11 cellular contexts compared by ENCODE assay signal in genomic region chr6:110487968-110488381, GRCh38. TPM values are rescaled to one million over a fixed set of nuclear protein-coding genes. Genes with fewer than 3 reads are reported as not detected.
A peak's percentile ranks its signal among the peaks of the same experiment; 100 is the strongest.
DNase-seq lines count a peak whose midpoint lies in the region; ATAC-seq, FAIRE-seq and TF ChIP-seq lines count a peak whose summit lies in the region.
"Not testable (repeated sequence)": the region's sequence is repeated elsewhere in the genome, so short reads cannot be mapped to it uniquely, and the experiment has no call there.
"Had no signal": no experiment of that assay in that cellular context is flagged by ENCODE, and none has a peak within 500 bp of the region (broad histone marks: within the 10 kb centered on the region; RNA-seq: fewer than 3 reads in every experiment).

No MANE protein-coding gene starts in this region.

- H3K79me2 ChIP-seq in PC-3 (ENCODE audit: low read length): not testable (repeated sequence)

- H3K9me3 ChIP-seq in PC-3 (ENCODE audit: low read length): not testable (repeated sequence)

- intact Hi-C loops in PC-3 (cut with micrococcal nuclease): not testable (repeated sequence)

- H3K27ac ChIP-seq in PC-3 (ENCODE audit: low read length): not testable (repeated sequence)

- not testable (repeated sequence) for H3K36me3 Mint-ChIP-seq in activated CD8-positive, alpha-beta memory T cell treated with anti-CD3 and anti-CD28 coated beads, Interleukin-2, amount 10 ng/mL, durations not matched to agents 7 days and 5 days

- not testable (repeated sequence) for H3K27me3 ChIP-seq in PC-3 (ENCODE audit: low read length); bronchial epithelial cell (ENCODE audit: control insufficient read depth, insufficient read depth, low read length)

- FAIRE-seq in bronchial epithelial cell (lab: Jason Lieb, UNC): not testable (repeated sequence)

- H3K4me1 ChIP-seq in PC-3 (ENCODE audit: insufficient read depth, low read length): peaks cover 32% of the 10 kb centered on the region

- not testable (repeated sequence) for H3K9me3 Mint-ChIP-seq in activated CD8-positive, alpha-beta memory T cell treated with anti-CD3 and anti-CD28 coated beads, Interleukin-2, amount 10 ng/mL, durations not matched to agents 7 days and 5 days (ENCODE audit: low read depth)

- H4K20me1 ChIP-seq in PC-3 (ENCODE audit: low read length): not testable (repeated sequence)

- CTCF ChIA-PET in PC-3 (lab: Charles Lee): interaction anchor here (0.6 kb wide), 1 partner anchor 54 kb away, joined by 3 read pairs; no protein-coding TSS in a partner anchor
- CTCF ChIA-PET in activated CD8-positive, alpha-beta memory T cell treated with anti-CD3 and anti-CD28 coated beads, Interleukin-2, amount 10 ng/mL, durations not matched to agents 7 days and 5 days (lab: Charles Lee): not testable (repeated sequence)

- not testable (repeated sequence) for H3K4me3 ChIP-seq in PC-3 (ENCODE audit: low read length); bronchial epithelial cell (ENCODE audit: low read depth, low read length); epithelial cell of esophagus (ENCODE audit: low read length)

- not testable (repeated sequence) for H3F3A ChIP-seq in PC-3 (ENCODE audit: low read length, unreplicated experiment)

- BruUV-seq in PC-3 (replicated peaks; lab: Mats Ljungman, UMichigan): not testable (repeated sequence)

- H3K27me3 Mint-ChIP-seq in activated CD8-positive, alpha-beta memory T cell treated with anti-CD3 and anti-CD28 coated beads, Interleukin-2, amount 10 ng/mL, durations not matched to agents 7 days and 5 days: peaks cover 55% of the 10 kb centered on the region

- not testable (repeated sequence) for H2AFZ ChIP-seq in PC-3 (ENCODE audit: low read length)

- ATAC-seq in PC-3; activated CD8-positive, alpha-beta memory T cell treated with anti-CD3 and anti-CD28 coated beads, Interleukin-2, amount 10 ng/mL, durations not matched to agents 7 days and 5 days: not testable (repeated sequence)

- not testable (repeated sequence) for H3K9me2 ChIP-seq in PC-3 (replicated peaks; ENCODE audit: low read length)

- not testable (repeated sequence) for H3K4me1 Mint-ChIP-seq in activated CD8-positive, alpha-beta memory T cell treated with anti-CD3 and anti-CD28 coated beads, Interleukin-2, amount 10 ng/mL, durations not matched to agents 7 days and 5 days

- DNase-seq in PC-3 (peak; percentile 34), bronchial epithelial cell (ENCODE audit: low read depth) (peak; percentile 34), epithelial cell of esophagus (ENCODE audit: low read depth) (peak; percentile 44), islet precursor cell (peak; percentile 10)
- peak; percentile 9 for DNase-seq in activated CD8-positive, alpha-beta memory T cell treated with anti-CD3 and anti-CD28 coated beads, Interleukin-2, amount 10 ng/mL, durations not matched to agents 7 days and 5 days

- POLR2A ChIA-PET in PC-3 (lab: Charles Lee; ENCODE audit: unreplicated experiment): not testable (repeated sequence)

- not testable (repeated sequence) for H3K4me2 ChIP-seq in PC-3 (ENCODE audit: low read length)

- not testable (repeated sequence) for H3K4me3 Mint-ChIP-seq in activated CD8-positive, alpha-beta memory T cell treated with anti-CD3 and anti-CD28 coated beads, Interleukin-2, amount 10 ng/mL, durations not matched to agents 7 days and 5 days

- H3K36me3 ChIP-seq in PC-3 (ENCODE audit: low read depth, low read length); bronchial epithelial cell (ENCODE audit: control insufficient read depth, insufficient read depth, low read length): not testable (repeated sequence)

- TF ChIP-seq CTCF in PC-3 (conservative IDR thresholded peaks at IDR 0.05; ENCODE audit: low read depth, low read length); bronchial epithelial cell (IDR thresholded peaks at IDR 0.05; ENCODE audit: insufficient read depth, low read length, severe bottlenecking); epithelial cell of esophagus (IDR thresholded peaks at IDR 0.05; ENCODE audit: insufficient read depth, low read depth, low read length, missing control alignments): not testable (repeated sequence)

- not testable (repeated sequence) for H3K27ac Mint-ChIP-seq in activated CD8-positive, alpha-beta memory T cell treated with anti-CD3 and anti-CD28 coated beads, Interleukin-2, amount 10 ng/mL, durations not matched to agents 7 days and 5 days

- not testable (repeated sequence) for H3K9ac ChIP-seq in PC-3 (ENCODE audit: low read length)

RNA-seq across cellular contexts. Expression of gene SLC22A16, which starts 11.6 kb away (rescaled TPM):
- total RNA-seq in PC-3 (2014; rRNA removed) (not detected in 2 replicates), bronchial epithelial cell (not detected in 2 replicates)
- total RNA-seq in activated CD8-positive, alpha-beta memory T cell treated with anti-CD3 and anti-CD28 coated beads, Interleukin-2, amount 10 ng/mL, durations not matched to agents 7 days and 5 days: not detected
- total RNA-seq: A172; B cell; Caco-2; Calu3; CD4-positive, alpha-beta T cell; CD8-positive, alpha-beta T cell had no signal
